Comparison of ENCODE assay signal across 1 cellular context in the genomic region with DNA sequence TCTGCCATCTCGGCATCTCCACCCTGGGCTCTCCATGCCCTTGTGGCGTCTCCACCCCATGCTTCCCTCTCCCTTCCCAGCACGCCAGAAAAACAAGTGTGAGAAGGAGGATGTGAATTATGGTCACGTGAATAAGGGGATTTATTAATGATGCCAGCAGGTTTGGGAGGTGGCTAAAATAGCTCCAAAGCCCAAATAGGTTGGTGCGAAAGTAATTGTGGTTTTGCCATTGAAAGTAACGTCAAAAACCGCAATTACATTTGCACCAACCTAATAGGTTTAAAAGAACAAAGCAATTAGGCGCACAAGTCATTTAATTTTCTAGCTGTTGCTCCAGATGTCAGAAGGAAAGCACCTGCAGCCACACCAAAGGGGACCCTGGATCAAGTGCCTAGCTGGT.
A peak's percentile ranks its signal among the peaks of the same experiment; 100 is the strongest.
TF ChIP-seq lines count a peak whose summit lies in the region.

No MANE protein-coding gene starts in this region.

TF ChIP-seq in HepG2, 621 proteins besides CTCF, POLR2A, EP300 and RAD21 (continued from another document):
- TF ChIP-seq, protein P1, sequence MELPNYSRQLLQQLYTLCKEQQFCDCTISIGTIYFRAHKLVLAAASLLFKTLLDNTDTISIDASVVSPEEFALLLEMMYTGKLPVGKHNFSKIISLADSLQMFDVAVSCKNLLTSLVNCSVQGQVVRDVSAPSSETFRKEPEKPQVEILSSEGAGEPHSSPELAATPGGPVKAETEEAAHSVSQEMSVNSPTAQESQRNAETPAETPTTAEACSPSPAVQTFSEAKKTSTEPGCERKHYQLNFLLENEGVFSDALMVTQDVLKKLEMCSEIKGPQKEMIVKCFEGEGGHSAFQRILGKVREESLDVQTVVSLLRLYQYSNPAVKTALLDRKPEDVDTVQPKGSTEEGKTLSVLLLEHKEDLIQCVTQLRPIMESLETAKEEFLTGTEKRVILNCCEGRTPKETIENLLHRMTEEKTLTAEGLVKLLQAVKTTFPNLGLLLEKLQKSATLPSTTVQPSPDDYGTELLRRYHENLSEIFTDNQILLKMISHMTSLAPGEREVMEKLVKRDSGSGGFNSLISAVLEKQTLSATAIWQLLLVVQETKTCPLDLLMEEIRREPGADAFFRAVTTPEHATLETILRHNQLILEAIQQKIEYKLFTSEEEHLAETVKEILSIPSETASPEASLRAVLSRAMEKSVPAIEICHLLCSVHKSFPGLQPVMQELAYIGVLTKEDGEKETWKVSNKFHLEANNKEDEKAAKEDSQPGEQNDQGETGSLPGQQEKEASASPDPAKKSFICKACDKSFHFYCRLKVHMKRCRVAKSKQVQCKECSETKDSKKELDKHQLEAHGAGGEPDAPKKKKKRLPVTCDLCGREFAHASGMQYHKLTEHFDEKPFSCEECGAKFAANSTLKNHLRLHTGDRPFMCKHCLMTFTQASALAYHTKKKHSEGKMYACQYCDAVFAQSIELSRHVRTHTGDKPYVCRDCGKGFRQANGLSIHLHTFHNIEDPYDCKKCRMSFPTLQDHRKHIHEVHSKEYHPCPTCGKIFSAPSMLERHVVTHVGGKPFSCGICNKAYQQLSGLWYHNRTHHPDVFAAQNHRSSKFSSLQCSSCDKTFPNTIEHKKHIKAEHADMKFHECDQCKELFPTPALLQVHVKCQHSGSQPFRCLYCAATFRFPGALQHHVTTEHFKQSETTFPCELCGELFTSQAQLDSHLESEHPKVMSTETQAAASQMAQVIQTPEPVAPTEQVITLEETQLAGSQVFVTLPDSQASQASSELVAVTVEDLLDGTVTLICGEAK (IDR thresholded peaks at IDR 0.05), result peak; percentile 37; the same call in 1 of the 2 replicates
- TF ChIP-seq, protein P1 (CRISPR knock-in tag; IDR thresholded peaks at IDR 0.05), result no peak
TF ChIP-seq in HepG2: peak in this region for 1.
